Comparison of ENCODE assay signal across 8 cellular contexts in the genomic region with DNA sequence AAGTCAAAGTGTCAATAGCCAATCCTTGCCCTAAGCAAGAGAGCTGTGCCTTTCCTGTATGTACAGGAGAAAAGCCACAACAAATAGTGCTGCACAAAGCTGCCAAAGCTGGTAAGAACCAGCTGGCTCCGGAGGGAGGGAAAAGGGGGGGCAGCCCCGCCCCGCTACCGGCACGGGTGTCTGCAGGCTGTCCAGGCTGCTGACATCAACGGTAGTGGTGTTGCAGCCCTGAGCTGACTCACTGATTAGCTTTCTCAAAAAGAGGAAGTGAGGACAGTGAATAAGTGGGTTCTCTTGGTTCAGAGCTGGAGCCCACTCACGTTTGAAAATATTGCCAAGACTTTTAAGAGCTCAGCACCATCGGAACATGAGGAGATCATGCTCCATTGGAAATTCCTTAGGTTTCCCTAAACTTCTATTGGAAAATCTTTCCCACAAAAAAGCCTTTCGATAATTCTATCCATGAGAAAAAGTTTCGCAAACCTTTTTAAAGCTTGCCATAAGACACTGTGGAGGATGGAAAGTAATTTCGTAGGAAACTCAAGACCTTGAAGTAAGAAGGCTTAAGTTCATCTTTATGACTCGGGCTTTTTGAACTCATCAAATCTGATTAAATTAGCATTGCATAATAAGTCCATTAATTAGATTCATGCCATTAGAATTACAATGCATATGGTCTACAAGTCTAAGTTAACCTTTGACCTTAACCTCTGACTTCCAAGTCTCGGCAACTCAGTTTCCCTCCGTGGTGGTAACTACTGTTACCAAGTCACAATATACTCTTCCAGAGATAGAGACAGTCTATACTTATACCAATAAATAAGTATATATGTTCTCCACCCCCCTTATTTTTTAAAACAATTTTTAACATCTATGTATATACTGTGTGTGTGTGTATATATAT.
DNase-seq lines count a peak whose midpoint lies in the region; ATAC-seq and TF ChIP-seq lines count a peak whose summit lies in the region.

No MANE protein-coding gene starts in this region.

- H3K27ac ChIP-seq in CD4-positive, CD25-positive, alpha-beta regulatory T cell (ENCODE audit: insufficient read depth, low read length, poor library complexity, severe bottlenecking): no peak overlapping the region

- no peaks in the 10 kb centered on the region for H3K27me3 ChIP-seq in CD4-positive, CD25-positive, alpha-beta regulatory T cell (ENCODE audit: control insufficient read depth, insufficient read depth, low read length)

- peak; percentile 74 to 77 for ATAC-seq in CD4-positive, CD25-positive, alpha-beta regulatory T cell (ENCODE audit: low read depth in 2 of 2)
- ATAC-seq in GM19395 (IDR thresholded peaks at IDR 0.05; ENCODE audit: unreplicated experiment): peak; percentile 93
- peak; percentile 95 for ATAC-seq in HG03457 (IDR thresholded peaks at IDR 0.05; ENCODE audit: unreplicated experiment)
- peak; percentile 92 to 94 for ATAC-seq in naive B cell (ENCODE audit: low read depth in 2 of 2)
- peak; percentile 92 for ATAC-seq in stimulated activated naive CD8-positive, alpha-beta T cell treated with anti-CD3 and anti-CD28 coated beads, Interleukin-15, Interleukin-2, amounts not matched to agents 100 U/mL and 50 U/mL, for 24 hours

- no peaks in the 10 kb centered on the region for H3K9me3 ChIP-seq in CD4-positive, CD25-positive, alpha-beta regulatory T cell (ENCODE audit: control insufficient read depth in 2 of 2, low read length in 2 of 2)

- no peaks in the 10 kb centered on the region for H3K4me1 ChIP-seq in CD4-positive, CD25-positive, alpha-beta regulatory T cell (ENCODE audit: control insufficient read depth, insufficient read depth, low read length, poor library complexity, severe bottlenecking)

- no peak overlapping the region for H3K27ac Mint-ChIP-seq in CD4-positive, CD25-positive, alpha-beta regulatory T cell
- H3K27ac Mint-ChIP-seq in naive B cell: peak overlapping the region in 1 of 6 donors; percentile 69

- no peak overlapping the region for H3K4me3 ChIP-seq in CD4-positive, CD25-positive, alpha-beta regulatory T cell (ENCODE audit: low read depth, low read length)

- TF ChIP-seq POLR2A in erythroblast (IDR thresholded peaks at IDR 0.05; ENCODE audit: low read length): peak; percentile 54

- no peaks in the 10 kb centered on the region for H3K9me3 Mint-ChIP-seq in CD4-positive, CD25-positive, alpha-beta regulatory T cell
- H3K9me3 Mint-ChIP-seq in naive B cell: no peaks in the 10 kb centered on the region

- H3K36me3 ChIP-seq in CD4-positive, CD25-positive, alpha-beta regulatory T cell (ENCODE audit: control insufficient read depth, insufficient read depth, low read length): no peaks in the 10 kb centered on the region

- peak in 2 of 3 donors; percentile 13 to 44 for DNase-seq in CD4-positive, CD25-positive, alpha-beta regulatory T cell
- DNase-seq in NCI-H82 treated with DMSO at 0.1 percent for 48 hours (lab: John Stamatoyannopoulos, UW; ENCODE audit: unreplicated experiment) (peak; percentile 81), erythroblast (lab: John Stamatoyannopoulos, UW) (peak; percentile 92 to 93), naive B cell (peak; percentile 77)
- DNase-seq in activated CD8-positive, alpha-beta memory T cell treated with anti-CD3 and anti-CD28 coated beads, Interleukin-2, amount 50 U/mL, for 4 hours: peak; percentile 53
- peak; percentile 67 for DNase-seq in stimulated activated naive CD8-positive, alpha-beta T cell treated with anti-CD3 and anti-CD28 coated beads, Interleukin-15, Interleukin-2, amounts not matched to agents 100 U/mL and 50 U/mL, for 24 hours

- H3K36me3 Mint-ChIP-seq in CD4-positive, CD25-positive, alpha-beta regulatory T cell: no peaks in the 10 kb centered on the region
- no peaks in the 10 kb centered on the region for H3K36me3 Mint-ChIP-seq in naive B cell

- no peaks in the 10 kb centered on the region for H3K27me3 Mint-ChIP-seq in CD4-positive, CD25-positive, alpha-beta regulatory T cell
- no peaks in the 10 kb centered on the region for H3K27me3 Mint-ChIP-seq in naive B cell

- no peaks in the 10 kb centered on the region for H3K4me1 Mint-ChIP-seq in CD4-positive, CD25-positive, alpha-beta regulatory T cell
- peaks cover 32 to 38% (median 32%) of the 10 kb centered on the region in 3 donors for H3K4me1 Mint-ChIP-seq in naive B cell

- no peak overlapping the region for H3K4me3 Mint-ChIP-seq in CD4-positive, CD25-positive, alpha-beta regulatory T cell
- peak overlapping the region in 5 of 8 donors; percentile 24 to 65 (median 38) for H3K4me3 Mint-ChIP-seq in naive B cell

Comparison
In these comparisons a context has a peak if more than half of its experiments do, and no peak if none do; other contexts are left out.
1. DNase-seq: peak in every context shown above with its lines; median percentile 92 in erythroblast; 81 in NCI-H82 treated with DMSO at 0.1 percent for 48 hours; 77 in naive B cell; 67 in stimulated activated naive CD8-positive, alpha-beta T cell treated with anti-CD3 and anti-CD28 coated beads, Interleukin-15, Interleukin-2, amounts not matched to agents 100 U/mL and 50 U/mL, for 24 hours; 53 in activated CD8-positive, alpha-beta memory T cell treated with anti-CD3 and anti-CD28 coated beads, Interleukin-2, amount 50 U/mL, for 4 hours; 28 in CD4-positive, CD25-positive, alpha-beta regulatory T cell.
2. H3K4me3 Mint-ChIP-seq: peak in naive B cell (5 of 8); none in CD4-positive, CD25-positive, alpha-beta regulatory T cell (0 of 4).
3. Peak in every context shown above with its lines, with median percentiles within 50 percentile points of each other: ATAC-seq.